In the genomic region with DNA sequence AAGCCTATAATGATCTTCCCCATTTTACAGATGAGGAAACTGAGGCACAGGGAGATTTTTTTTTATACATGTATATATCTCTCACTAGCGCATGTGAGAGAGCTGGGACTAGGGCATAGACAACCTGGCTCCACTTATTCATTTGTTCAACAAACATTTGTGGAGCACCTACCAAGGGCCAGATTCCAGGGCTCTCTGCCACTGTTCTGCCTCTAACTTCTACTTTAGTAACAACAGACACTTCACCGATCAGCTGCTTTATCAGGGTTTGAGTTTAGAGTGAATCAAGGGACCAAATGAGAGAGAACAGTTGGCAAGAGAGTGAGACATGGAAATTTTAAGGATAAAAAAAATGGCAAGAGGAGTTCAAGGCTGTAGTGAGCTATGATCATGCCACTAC, we compare ENCODE assay signal across 19 cellular contexts. TPM values are rescaled to one million over a fixed set of nuclear protein-coding genes. Genes with fewer than 3 reads are reported as not detected.
A peak's percentile ranks its signal among the peaks of the same experiment; 100 is the strongest.
DNase-seq lines count a peak whose midpoint lies in the region; ATAC-seq and TF ChIP-seq lines count a peak whose summit lies in the region.
"Had no signal": no experiment of that assay in that cellular context is flagged by ENCODE, and none has a peak within 500 bp of the region (broad histone marks: within the 10 kb centered on the region; RNA-seq: fewer than 3 reads in every experiment).

No MANE protein-coding gene starts in this region.

- H4K5ac ChIP-seq in H9 (ENCODE audit: insufficient read length, low read depth, low read length) = no peak overlapping the region

- no peak for TF ChIP-seq CTCF in H9 (conservative IDR thresholded peaks at IDR 0.05)

- no CpG with 5 or more reads among the region's 2 CpGs for WGBS in H9 (ENCODE audit: extremely low coverage, insufficient read length, low lambda C conversion rate)

- no peak overlapping the region for H2AFZ ChIP-seq in H9 (ENCODE audit: low read length)
- H2AFZ ChIP-seq: PC-9 had no signal

- no peak overlapping the region for H3T11ph ChIP-seq in H9 (ENCODE audit: low read length)

- H2AK5ac ChIP-seq in H9 (ENCODE audit: insufficient read length, low read length) = no peak overlapping the region

- H3K9me3 Mint-ChIP-seq in H9 = no peaks in the 10 kb centered on the region
- H3K9me3 Mint-ChIP-seq in activated T-helper 17 cell treated with anti-CD3 and anti-CD28 coated beads, Interleukin-2, amount 50 U/mL, for 72 hours = no peaks in the 10 kb centered on the region
- H3K9me3 Mint-ChIP-seq in stimulated activated naive CD8-positive, alpha-beta T cell treated with anti-CD3 and anti-CD28 coated beads, Interleukin-15, amount 100 ng/mL, for 72 hours = peaks cover 0 to 5% of the 10 kb centered on the region in 2 donors

- H3K23ac ChIP-seq in H9 (ENCODE audit: insufficient read length, low read depth, low read length) = no peak overlapping the region

- intact Hi-C loops in Right ventricle myocardium inferior (cut with DNase I) (no loop called here), left cardiac atrium (cut with DNase I) (no loop called here)

- no peak overlapping the region for H2BK15ac ChIP-seq in H9 (ENCODE audit: low read depth, low read length)

- H3K4me2 ChIP-seq in H9 (ENCODE audit: insufficient read depth, insufficient read length, low read length) = no peak overlapping the region
- H3K4me2 ChIP-seq: KMS-11, PC-9 had no signal

- no peaks in the 10 kb centered on the region for H4K20me1 ChIP-seq in H9 (ENCODE audit: control insufficient read depth, insufficient read depth, insufficient read length)

- no peak overlapping the region for H3K4ac ChIP-seq in H9 (ENCODE audit: low read depth, low read length)

- no peak overlapping the region for H2BK5ac ChIP-seq in H9 (ENCODE audit: insufficient read length, low read length)

- no peak overlapping the region for H4K8ac ChIP-seq in H9 (replicated peaks; ENCODE audit: insufficient read length, low read depth, low read length)

- H3K79me1 ChIP-seq in H9 (ENCODE audit: insufficient read depth, low read depth, low read length, poor library complexity, severe bottlenecking) = no peaks in the 10 kb centered on the region

- H3K27ac Mint-ChIP-seq in H9 = peak overlapping the region in 2 of 3 experiments; percentile 6 to 50; a peak in 4 of 7 replicates
- peak overlapping the region; percentile 90 for H3K27ac Mint-ChIP-seq in activated T-helper 17 cell treated with anti-CD3 and anti-CD28 coated beads, Interleukin-2, amount 50 U/mL, for 72 hours
- peak overlapping the region; percentile 20 to 31 for H3K27ac Mint-ChIP-seq in stimulated activated naive CD8-positive, alpha-beta T cell treated with anti-CD3 and anti-CD28 coated beads, Interleukin-15, amount 100 ng/mL, for 72 hours
- H3K27ac Mint-ChIP-seq: CD4-positive, alpha-beta memory T cell had no signal

- no peak overlapping the region for H3K4me3 Mint-ChIP-seq in H9
- no peak overlapping the region for H3K4me3 Mint-ChIP-seq in activated T-helper 17 cell treated with anti-CD3 and anti-CD28 coated beads, Interleukin-2, amount 50 U/mL, for 72 hours
- H3K4me3 Mint-ChIP-seq in stimulated activated naive CD8-positive, alpha-beta T cell treated with anti-CD3 and anti-CD28 coated beads, Interleukin-15, amount 100 ng/mL, for 72 hours = no peak overlapping the region
- H3K4me3 Mint-ChIP-seq: CD4-positive, alpha-beta memory T cell had no signal

- ATAC-seq in Right ventricle myocardium inferior (peak; percentile 50), left cardiac atrium (no peak)
- ATAC-seq in activated T-helper 17 cell treated with anti-CD3 and anti-CD28 coated beads, Interleukin-2, amount 50 U/mL, for 72 hours (replicated peaks) = no peak
- no peak for ATAC-seq in stimulated activated naive CD8-positive, alpha-beta T cell treated with anti-CD3 and anti-CD28 coated beads, Interleukin-15, amount 100 ng/mL, for 72 hours
- ATAC-seq: GM12878 had no signal

- no peak overlapping the region for H4K91ac ChIP-seq in H9 (ENCODE audit: insufficient read length, low read depth, low read length)

- H3K4me1 ChIP-seq in H9 (ENCODE audit: insufficient read depth, low read length) = no peaks in the 10 kb centered on the region

- H3K9me3 ChIP-seq in H9 (ENCODE audit: control insufficient read depth, low read depth, low read length) = no peaks in the 10 kb centered on the region

- peaks cover 6 to 26% (median 15%) of the 10 kb centered on the region in 3 experiments; a peak in 5 of 7 replicates for H3K36me3 Mint-ChIP-seq in H9 (ENCODE audit: insufficient read depth in 1 of 3, low read depth in 3 of 3)
- H3K36me3 Mint-ChIP-seq in activated T-helper 17 cell treated with anti-CD3 and anti-CD28 coated beads, Interleukin-2, amount 50 U/mL, for 72 hours (ENCODE audit: low read depth) = peaks cover 78% of the 10 kb centered on the region

- no peak overlapping the region for H2BK20ac ChIP-seq in H9 (ENCODE audit: low read depth, low read length, poor library complexity, severe bottlenecking)

- H3K27me3 ChIP-seq in H9 (ENCODE audit: insufficient read depth, low read length) = no peaks in the 10 kb centered on the region

- H3K4me1 Mint-ChIP-seq in H9 = peaks cover 10% of the 10 kb centered on the region in 2 experiments
- peaks cover 13% of the 10 kb centered on the region for H3K4me1 Mint-ChIP-seq in activated T-helper 17 cell treated with anti-CD3 and anti-CD28 coated beads, Interleukin-2, amount 50 U/mL, for 72 hours
- H3K4me1 Mint-ChIP-seq in stimulated activated naive CD8-positive, alpha-beta T cell treated with anti-CD3 and anti-CD28 coated beads, Interleukin-15, amount 100 ng/mL, for 72 hours = peaks cover 62% of the 10 kb centered on the region

- no peak overlapping the region for H3K14ac ChIP-seq in H9 (ENCODE audit: insufficient read depth, low read length)

- no peak overlapping the region for H2BK12ac ChIP-seq in H9 (ENCODE audit: insufficient read length, low read depth, low read length)

- H3K27me3 Mint-ChIP-seq in H9 (ENCODE audit: low read depth) = no peaks in the 10 kb centered on the region
- H3K27me3 Mint-ChIP-seq in activated T-helper 17 cell treated with anti-CD3 and anti-CD28 coated beads, Interleukin-2, amount 50 U/mL, for 72 hours = no peaks in the 10 kb centered on the region
- no peaks in the 10 kb centered on the region for H3K27me3 Mint-ChIP-seq in stimulated activated naive CD8-positive, alpha-beta T cell treated with anti-CD3 and anti-CD28 coated beads, Interleukin-15, amount 100 ng/mL, for 72 hours
- H3K27me3 Mint-ChIP-seq: CD4-positive, alpha-beta memory T cell had no signal

- H2BK120ac ChIP-seq in H9 (ENCODE audit: low read depth, low read length, poor library complexity, severe bottlenecking) = no peak overlapping the region

- no peak overlapping the region for H3K9ac ChIP-seq in H9 (ENCODE audit: extremely low read depth, insufficient read length, low read length)
- H3K9ac ChIP-seq: KMS-11 had no signal

- 0 out of 2 replicates have a peak, but pooled peaks cover 2% of the 10 kb centered on the region for H3K79me2 ChIP-seq in H9 (ENCODE audit: insufficient read depth, low read length)

- H3K23me2 ChIP-seq in H9 (ENCODE audit: insufficient read length, low read depth, low read length, poor library complexity, severe bottlenecking) = no peaks in the 10 kb centered on the region

- H3K56ac ChIP-seq in H9 (ENCODE audit: insufficient read length, low read depth, low read length) = no peak overlapping the region

- DNase-seq in Right ventricle myocardium inferior (ENCODE audit: missing footprints) (no peak), left cardiac atrium (no peak), H9 (no peak), COLO829 (ENCODE audit: low spot score) (no peak), NCI-H774 (lab: John Stamatoyannopoulos, UW) (no peak)
- no peak for DNase-seq in stimulated activated naive CD8-positive, alpha-beta T cell treated with anti-CD3 and anti-CD28 coated beads, Interleukin-15, amount 100 ng/mL, for 72 hours
- DNase-seq: CD4-positive, alpha-beta memory T cell; DND-41; IMR-90; NCI-H1092 treated with DMSO at 0.1 percent for 48 hours; NCI-H1436 treated with DMSO at 0.1 percent for 48 hours; NCI-H1930; NCI-H510A; PC-9; RPMI8226; SIG-M5 had no signal

- H3K18ac ChIP-seq in H9 (ENCODE audit: insufficient read length, low read depth, low read length) = no peak overlapping the region

- no peak overlapping the region for H3K27ac ChIP-seq in H9 (ENCODE audit: insufficient read length, low read depth, low read length)
- H3K27ac ChIP-seq: KMS-11, PC-9 had no signal

RNA-seq across cellular contexts. Expression of a gene that starts 7.4 kb away (rescaled TPM):
- total RNA-seq in Right ventricle myocardium inferior (1.5 TPM), left cardiac atrium (1 to 10 TPM; 1.9 to 2.9 TPM), H9 (2021) (11.3 and 13.1 TPM in 2 replicates)
- 10 to 100 TPM; 20.8 to 32.6 TPM for total RNA-seq in activated T-helper 17 cell treated with anti-CD3 and anti-CD28 coated beads, Interleukin-2, amount 50 U/mL, for 72 hours

RNA-seq across cellular contexts. Expression of a gene that starts 7.5 kb away (rescaled TPM):
- total RNA-seq in Right ventricle myocardium inferior (19.9 TPM), left cardiac atrium (10 to 100 TPM; 19.1 to 21.7 TPM), H9 (2021) (15.4 and 17.9 TPM in 2 replicates)
- total RNA-seq in activated T-helper 17 cell treated with anti-CD3 and anti-CD28 coated beads, Interleukin-2, amount 50 U/mL, for 72 hours = 10 to 100 TPM; 30.6 to 37.6 TPM

Comparison
In these comparisons a context has a peak if more than half of its experiments do, and no peak if none do; other contexts are left out.
1. H3K27ac Mint-ChIP-seq: peak in every context shown above with its lines; median percentile 90 in activated T-helper 17 cell treated with anti-CD3 and anti-CD28 coated beads, Interleukin-2, amount 50 U/mL, for 72 hours; 28 in H9; 26 in stimulated activated naive CD8-positive, alpha-beta T cell treated with anti-CD3 and anti-CD28 coated beads, Interleukin-15, amount 100 ng/mL, for 72 hours.